In genomic region chr6:118639054-118639964, GRCh38 we compare ENCODE assay signal across 13 cellular contexts. TPM values are rescaled to one million over a fixed set of nuclear protein-coding genes. Genes with fewer than 3 reads are reported as not detected.
DNase-seq lines count a peak whose midpoint lies in the region; ATAC-seq, FAIRE-seq and TF ChIP-seq lines count a peak whose summit lies in the region.
"Had no signal": no experiment of that assay in that cellular context is flagged by ENCODE, and none has a peak within 500 bp of the region (broad histone marks: within the 10 kb centered on the region; RNA-seq: fewer than 3 reads in every experiment).

No MANE protein-coding gene starts in this region.

- no peak for TF ChIP-seq POLR2A in GM12892 (IDR thresholded peaks at IDR 0.05; ENCODE audit: low read depth, low read length)

- intact Hi-C loops in activated B cell treated with CpG ODN at 0.5 μM for 24 hours (cut with micrococcal nuclease) = no loop called here

- POLR2A ChIA-PET in activated B cell treated with CpG ODN at 0.5 μM for 24 hours (lab: Charles Lee) = interaction anchor here (1.0 kb wide), 1 partner anchor 11 kb away, joined by 3 read pairs; no protein-coding TSS in a partner anchor

- H3K27me3 Mint-ChIP-seq in activated B cell treated with CpG ODN at 0.5 μM for 24 hours = no peaks in the 10 kb centered on the region
- H3K27me3 Mint-ChIP-seq: stimulated activated naive CD8-positive, alpha-beta T cell treated with anti-CD3 and anti-CD28 coated beads, Interleukin-15, Interleukin-2, amounts not matched to agents 100 ng/mL and 50 ng/mL, for 24 hours had no signal

- H3K9me3 Mint-ChIP-seq in activated B cell treated with CpG ODN at 0.5 μM for 24 hours = no peaks in the 10 kb centered on the region
- H3K9me3 Mint-ChIP-seq: H9; stimulated activated naive CD8-positive, alpha-beta T cell treated with anti-CD3 and anti-CD28 coated beads, Interleukin-15, Interleukin-2, amounts not matched to agents 100 ng/mL and 50 ng/mL, for 24 hours had no signal

- no peaks in the 10 kb centered on the region for H3K9me3 ChIP-seq in WERI-Rb-1 (ENCODE audit: severe bottlenecking)

- H3K27me3 ChIP-seq in WERI-Rb-1 (ENCODE audit: insufficient read depth, low read depth, severe bottlenecking) = no peaks in the 10 kb centered on the region

- no peaks in the 10 kb centered on the region for H3K36me3 ChIP-seq in WERI-Rb-1

- no peak overlapping the region for H3K4me3 ChIP-seq in WERI-Rb-1 (ENCODE audit: low read depth, low read length)

- peak; percentile 78 for ATAC-seq in GM19455 (IDR thresholded peaks at IDR 0.05; ENCODE audit: unreplicated experiment)
- peak; percentile 71 for ATAC-seq in HG03095 (IDR thresholded peaks at IDR 0.05; ENCODE audit: unreplicated experiment)
- no peak for ATAC-seq in activated B cell treated with CpG ODN at 0.5 μM for 24 hours (ENCODE audit: low read depth)

- H3K36me3 Mint-ChIP-seq in activated B cell treated with CpG ODN at 0.5 μM for 24 hours (ENCODE audit: low read depth) = peaks cover 2% of the 10 kb centered on the region

- H3K4me3 Mint-ChIP-seq in activated B cell treated with CpG ODN at 0.5 μM for 24 hours = no peak overlapping the region
- H3K4me3 Mint-ChIP-seq: H9; stimulated activated naive CD8-positive, alpha-beta T cell treated with anti-CD3 and anti-CD28 coated beads, Interleukin-15, Interleukin-2, amounts not matched to agents 100 ng/mL and 50 ng/mL, for 24 hours had no signal

- CTCF ChIA-PET in activated B cell treated with CpG ODN at 0.5 μM for 24 hours (lab: Charles Lee) = interaction anchor here (1.3 kb wide), 1 partner anchor 75 kb away, joined by 7 read pairs; no protein-coding TSS in a partner anchor

- H3K4me1 Mint-ChIP-seq in activated B cell treated with CpG ODN at 0.5 μM for 24 hours = peaks cover 27% of the 10 kb centered on the region

- H3K27ac Mint-ChIP-seq in activated B cell treated with CpG ODN at 0.5 μM for 24 hours = peak overlapping the region; percentile 8
- H3K27ac Mint-ChIP-seq: H9 had no signal

- DNase-seq in GM12892 (ENCODE audit: insufficient read length) = no peak
- DNase-seq in activated B cell treated with CpG ODN at 0.5 μM for 24 hours = no peak
- no peak for DNase-seq in cerebellar cortex (ENCODE audit: low spot score)
- no peak for DNase-seq in WERI-Rb-1
- no peak for DNase-seq in retina
- DNase-seq in activated gamma-delta T cell treated with Interleukin-2 at 50 U/mL for 16 hours = no peak
- DNase-seq: activated effector memory CD4-positive, alpha-beta T cell treated with anti-CD3 and anti-CD28 coated beads, Interleukin-2, amount 50 U/mL, for 16 hours; H9; NCI-H1105 had no signal

- TF ChIP-seq CTCF in activated B cell treated with CpG ODN at 0.5 μM for 24 hours (IDR thresholded peaks at IDR 0.05) = no peak
- TF ChIP-seq CTCF in WERI-Rb-1 (IDR thresholded peaks at IDR 0.05; ENCODE audit: low read depth, low read length) = no peak

- FAIRE-seq in GM12892 (lab: Jason Lieb, UNC) = peak; percentile 48
- FAIRE-seq: endothelial cell of umbilical vein had no signal

- no peak overlapping the region for H3K27ac ChIP-seq in WERI-Rb-1

RNA-seq across cellular contexts. Expression of gene CEP85L, which starts 12.1 kb away (rescaled TPM):
- 11.5 TPM for polyA plus RNA-seq in GM12892 (2012; ENCODE audit: missing spikeins)
- 14.6 and 21.8 TPM in 2 replicates for total RNA-seq in activated B cell treated with CpG ODN at 0.5 μM for 24 hours
